ENCODE assay signal across 1 cellular context in genomic region chr9:91361294-91362201, GRCh38.
TF ChIP-seq lines count a peak whose summit lies in the region.

TSS of gene AUH (minus strand) at chr9:91361918. CDS start at chr9:91361889, 29 bp downstream.

TF ChIP-seq in K562, 482 proteins besides CTCF, POLR2A, EP300 and RAD21 (continued from another document and continues in another):
- TF ChIP-seq, protein P1, sequence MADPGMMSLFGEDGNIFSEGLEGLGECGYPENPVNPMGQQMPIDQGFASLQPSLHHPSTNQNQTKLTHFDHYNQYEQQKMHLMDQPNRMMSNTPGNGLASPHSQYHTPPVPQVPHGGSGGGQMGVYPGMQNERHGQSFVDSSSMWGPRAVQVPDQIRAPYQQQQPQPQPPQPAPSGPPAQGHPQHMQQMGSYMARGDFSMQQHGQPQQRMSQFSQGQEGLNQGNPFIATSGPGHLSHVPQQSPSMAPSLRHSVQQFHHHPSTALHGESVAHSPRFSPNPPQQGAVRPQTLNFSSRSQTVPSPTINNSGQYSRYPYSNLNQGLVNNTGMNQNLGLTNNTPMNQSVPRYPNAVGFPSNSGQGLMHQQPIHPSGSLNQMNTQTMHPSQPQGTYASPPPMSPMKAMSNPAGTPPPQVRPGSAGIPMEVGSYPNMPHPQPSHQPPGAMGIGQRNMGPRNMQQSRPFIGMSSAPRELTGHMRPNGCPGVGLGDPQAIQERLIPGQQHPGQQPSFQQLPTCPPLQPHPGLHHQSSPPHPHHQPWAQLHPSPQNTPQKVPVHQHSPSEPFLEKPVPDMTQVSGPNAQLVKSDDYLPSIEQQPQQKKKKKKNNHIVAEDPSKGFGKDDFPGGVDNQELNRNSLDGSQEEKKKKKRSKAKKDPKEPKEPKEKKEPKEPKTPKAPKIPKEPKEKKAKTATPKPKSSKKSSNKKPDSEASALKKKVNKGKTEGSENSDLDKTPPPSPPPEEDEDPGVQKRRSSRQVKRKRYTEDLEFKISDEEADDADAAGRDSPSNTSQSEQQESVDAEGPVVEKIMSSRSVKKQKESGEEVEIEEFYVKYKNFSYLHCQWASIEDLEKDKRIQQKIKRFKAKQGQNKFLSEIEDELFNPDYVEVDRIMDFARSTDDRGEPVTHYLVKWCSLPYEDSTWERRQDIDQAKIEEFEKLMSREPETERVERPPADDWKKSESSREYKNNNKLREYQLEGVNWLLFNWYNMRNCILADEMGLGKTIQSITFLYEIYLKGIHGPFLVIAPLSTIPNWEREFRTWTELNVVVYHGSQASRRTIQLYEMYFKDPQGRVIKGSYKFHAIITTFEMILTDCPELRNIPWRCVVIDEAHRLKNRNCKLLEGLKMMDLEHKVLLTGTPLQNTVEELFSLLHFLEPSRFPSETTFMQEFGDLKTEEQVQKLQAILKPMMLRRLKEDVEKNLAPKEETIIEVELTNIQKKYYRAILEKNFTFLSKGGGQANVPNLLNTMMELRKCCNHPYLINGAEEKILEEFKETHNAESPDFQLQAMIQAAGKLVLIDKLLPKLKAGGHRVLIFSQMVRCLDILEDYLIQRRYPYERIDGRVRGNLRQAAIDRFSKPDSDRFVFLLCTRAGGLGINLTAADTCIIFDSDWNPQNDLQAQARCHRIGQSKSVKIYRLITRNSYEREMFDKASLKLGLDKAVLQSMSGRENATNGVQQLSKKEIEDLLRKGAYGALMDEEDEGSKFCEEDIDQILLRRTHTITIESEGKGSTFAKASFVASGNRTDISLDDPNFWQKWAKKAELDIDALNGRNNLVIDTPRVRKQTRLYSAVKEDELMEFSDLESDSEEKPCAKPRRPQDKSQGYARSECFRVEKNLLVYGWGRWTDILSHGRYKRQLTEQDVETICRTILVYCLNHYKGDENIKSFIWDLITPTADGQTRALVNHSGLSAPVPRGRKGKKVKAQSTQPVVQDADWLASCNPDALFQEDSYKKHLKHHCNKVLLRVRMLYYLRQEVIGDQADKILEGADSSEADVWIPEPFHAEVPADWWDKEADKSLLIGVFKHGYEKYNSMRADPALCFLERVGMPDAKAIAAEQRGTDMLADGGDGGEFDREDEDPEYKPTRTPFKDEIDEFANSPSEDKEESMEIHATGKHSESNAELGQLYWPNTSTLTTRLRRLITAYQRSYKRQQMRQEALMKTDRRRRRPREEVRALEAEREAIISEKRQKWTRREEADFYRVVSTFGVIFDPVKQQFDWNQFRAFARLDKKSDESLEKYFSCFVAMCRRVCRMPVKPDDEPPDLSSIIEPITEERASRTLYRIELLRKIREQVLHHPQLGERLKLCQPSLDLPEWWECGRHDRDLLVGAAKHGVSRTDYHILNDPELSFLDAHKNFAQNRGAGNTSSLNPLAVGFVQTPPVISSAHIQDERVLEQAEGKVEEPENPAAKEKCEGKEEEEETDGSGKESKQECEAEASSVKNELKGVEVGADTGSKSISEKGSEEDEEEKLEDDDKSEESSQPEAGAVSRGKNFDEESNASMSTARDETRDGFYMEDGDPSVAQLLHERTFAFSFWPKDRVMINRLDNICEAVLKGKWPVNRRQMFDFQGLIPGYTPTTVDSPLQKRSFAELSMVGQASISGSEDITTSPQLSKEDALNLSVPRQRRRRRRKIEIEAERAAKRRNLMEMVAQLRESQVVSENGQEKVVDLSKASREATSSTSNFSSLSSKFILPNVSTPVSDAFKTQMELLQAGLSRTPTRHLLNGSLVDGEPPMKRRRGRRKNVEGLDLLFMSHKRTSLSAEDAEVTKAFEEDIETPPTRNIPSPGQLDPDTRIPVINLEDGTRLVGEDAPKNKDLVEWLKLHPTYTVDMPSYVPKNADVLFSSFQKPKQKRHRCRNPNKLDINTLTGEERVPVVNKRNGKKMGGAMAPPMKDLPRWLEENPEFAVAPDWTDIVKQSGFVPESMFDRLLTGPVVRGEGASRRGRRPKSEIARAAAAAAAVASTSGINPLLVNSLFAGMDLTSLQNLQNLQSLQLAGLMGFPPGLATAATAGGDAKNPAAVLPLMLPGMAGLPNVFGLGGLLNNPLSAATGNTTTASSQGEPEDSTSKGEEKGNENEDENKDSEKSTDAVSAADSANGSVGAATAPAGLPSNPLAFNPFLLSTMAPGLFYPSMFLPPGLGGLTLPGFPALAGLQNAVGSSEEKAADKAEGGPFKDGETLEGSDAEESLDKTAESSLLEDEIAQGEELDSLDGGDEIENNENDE (IDR thresholded peaks at IDR 0.05; ENCODE audit: low read depth, low read length): no peak
- 0 out of 2 replicates have a peak, but pooled peaks have one; percentile 58 for TF ChIP-seq NR3C1 (CRISPR knock-in tag; IDR thresholded peaks at IDR 0.05)
- no peak for TF ChIP-seq GABPA (tag; conservative IDR thresholded peaks at IDR 0.05; ENCODE audit: low read depth)
- no peak for TF ChIP-seq ZNF707 (CRISPR knock-in tag; conservative IDR thresholded peaks at IDR 0.05)
- no peak for TF ChIP-seq KLF13 (tag; IDR thresholded peaks at IDR 0.05; ENCODE audit: borderline replicate concordance, low read depth)
- peak; percentile 72 for TF ChIP-seq U2AF1 (optimal IDR thresholded peaks at IDR 0.05; ENCODE audit: low read depth, low read length)
- TF ChIP-seq, protein P2, sequence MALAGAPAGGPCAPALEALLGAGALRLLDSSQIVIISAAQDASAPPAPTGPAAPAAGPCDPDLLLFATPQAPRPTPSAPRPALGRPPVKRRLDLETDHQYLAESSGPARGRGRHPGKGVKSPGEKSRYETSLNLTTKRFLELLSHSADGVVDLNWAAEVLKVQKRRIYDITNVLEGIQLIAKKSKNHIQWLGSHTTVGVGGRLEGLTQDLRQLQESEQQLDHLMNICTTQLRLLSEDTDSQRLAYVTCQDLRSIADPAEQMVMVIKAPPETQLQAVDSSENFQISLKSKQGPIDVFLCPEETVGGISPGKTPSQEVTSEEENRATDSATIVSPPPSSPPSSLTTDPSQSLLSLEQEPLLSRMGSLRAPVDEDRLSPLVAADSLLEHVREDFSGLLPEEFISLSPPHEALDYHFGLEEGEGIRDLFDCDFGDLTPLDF (CRISPR knock-in tag; IDR thresholded peaks at IDR 0.05): no peak
- no peak for TF ChIP-seq TAF9B (IDR thresholded peaks at IDR 0.05; ENCODE audit: partially characterized antibody)
- TF ChIP-seq E4F1 (CRISPR knock-in tag; IDR thresholded peaks at IDR 0.05; ENCODE audit: borderline replicate concordance): no peak
- no peak for TF ChIP-seq NR1H2 (CRISPR knock-in tag; IDR thresholded peaks at IDR 0.05)
- no peak for TF ChIP-seq LCOR (CRISPR knock-in tag; IDR thresholded peaks at IDR 0.05)
- no peak for TF ChIP-seq BRD9 (IDR thresholded peaks at IDR 0.05; ENCODE audit: low read depth, partially characterized antibody)
- TF ChIP-seq ZFP91 (CRISPR knock-in tag; IDR thresholded peaks at IDR 0.05): 0 out of 2 replicates have a peak, but pooled peaks have one; percentile 42
- TF ChIP-seq, protein P3, sequence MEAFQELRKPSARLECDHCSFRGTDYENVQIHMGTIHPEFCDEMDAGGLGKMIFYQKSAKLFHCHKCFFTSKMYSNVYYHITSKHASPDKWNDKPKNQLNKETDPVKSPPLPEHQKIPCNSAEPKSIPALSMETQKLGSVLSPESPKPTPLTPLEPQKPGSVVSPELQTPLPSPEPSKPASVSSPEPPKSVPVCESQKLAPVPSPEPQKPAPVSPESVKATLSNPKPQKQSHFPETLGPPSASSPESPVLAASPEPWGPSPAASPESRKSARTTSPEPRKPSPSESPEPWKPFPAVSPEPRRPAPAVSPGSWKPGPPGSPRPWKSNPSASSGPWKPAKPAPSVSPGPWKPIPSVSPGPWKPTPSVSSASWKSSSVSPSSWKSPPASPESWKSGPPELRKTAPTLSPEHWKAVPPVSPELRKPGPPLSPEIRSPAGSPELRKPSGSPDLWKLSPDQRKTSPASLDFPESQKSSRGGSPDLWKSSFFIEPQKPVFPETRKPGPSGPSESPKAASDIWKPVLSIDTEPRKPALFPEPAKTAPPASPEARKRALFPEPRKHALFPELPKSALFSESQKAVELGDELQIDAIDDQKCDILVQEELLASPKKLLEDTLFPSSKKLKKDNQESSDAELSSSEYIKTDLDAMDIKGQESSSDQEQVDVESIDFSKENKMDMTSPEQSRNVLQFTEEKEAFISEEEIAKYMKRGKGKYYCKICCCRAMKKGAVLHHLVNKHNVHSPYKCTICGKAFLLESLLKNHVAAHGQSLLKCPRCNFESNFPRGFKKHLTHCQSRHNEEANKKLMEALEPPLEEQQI (IDR thresholded peaks at IDR 0.05): no peak
- TF ChIP-seq HNRNPUL1 (IDR thresholded peaks at IDR 0.05; ENCODE audit: low read length): no peak
- TF ChIP-seq, protein P4, sequence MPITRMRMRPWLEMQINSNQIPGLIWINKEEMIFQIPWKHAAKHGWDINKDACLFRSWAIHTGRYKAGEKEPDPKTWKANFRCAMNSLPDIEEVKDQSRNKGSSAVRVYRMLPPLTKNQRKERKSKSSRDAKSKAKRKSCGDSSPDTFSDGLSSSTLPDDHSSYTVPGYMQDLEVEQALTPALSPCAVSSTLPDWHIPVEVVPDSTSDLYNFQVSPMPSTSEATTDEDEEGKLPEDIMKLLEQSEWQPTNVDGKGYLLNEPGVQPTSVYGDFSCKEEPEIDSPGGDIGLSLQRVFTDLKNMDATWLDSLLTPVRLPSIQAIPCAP (CRISPR knock-in tag; IDR thresholded peaks at IDR 0.05; ENCODE audit: borderline replicate concordance): no peak
- no peak for TF ChIP-seq PBX2 (CRISPR knock-in tag; IDR thresholded peaks at IDR 0.05; ENCODE audit: low read depth)
- TF ChIP-seq PBX2 (tag; conservative IDR thresholded peaks at IDR 0.05; ENCODE audit: low read depth): no peak
- TF ChIP-seq RHOXF2B (CRISPR knock-in tag; conservative IDR thresholded peaks at IDR 0.05): no peak
- TF ChIP-seq GMEB1 (CRISPR knock-in tag; IDR thresholded peaks at IDR 0.05): peak; percentile 76
- no peak for TF ChIP-seq MAFF (IDR thresholded peaks at IDR 0.05; ENCODE audit: low read length)
- TF ChIP-seq, protein P5, sequence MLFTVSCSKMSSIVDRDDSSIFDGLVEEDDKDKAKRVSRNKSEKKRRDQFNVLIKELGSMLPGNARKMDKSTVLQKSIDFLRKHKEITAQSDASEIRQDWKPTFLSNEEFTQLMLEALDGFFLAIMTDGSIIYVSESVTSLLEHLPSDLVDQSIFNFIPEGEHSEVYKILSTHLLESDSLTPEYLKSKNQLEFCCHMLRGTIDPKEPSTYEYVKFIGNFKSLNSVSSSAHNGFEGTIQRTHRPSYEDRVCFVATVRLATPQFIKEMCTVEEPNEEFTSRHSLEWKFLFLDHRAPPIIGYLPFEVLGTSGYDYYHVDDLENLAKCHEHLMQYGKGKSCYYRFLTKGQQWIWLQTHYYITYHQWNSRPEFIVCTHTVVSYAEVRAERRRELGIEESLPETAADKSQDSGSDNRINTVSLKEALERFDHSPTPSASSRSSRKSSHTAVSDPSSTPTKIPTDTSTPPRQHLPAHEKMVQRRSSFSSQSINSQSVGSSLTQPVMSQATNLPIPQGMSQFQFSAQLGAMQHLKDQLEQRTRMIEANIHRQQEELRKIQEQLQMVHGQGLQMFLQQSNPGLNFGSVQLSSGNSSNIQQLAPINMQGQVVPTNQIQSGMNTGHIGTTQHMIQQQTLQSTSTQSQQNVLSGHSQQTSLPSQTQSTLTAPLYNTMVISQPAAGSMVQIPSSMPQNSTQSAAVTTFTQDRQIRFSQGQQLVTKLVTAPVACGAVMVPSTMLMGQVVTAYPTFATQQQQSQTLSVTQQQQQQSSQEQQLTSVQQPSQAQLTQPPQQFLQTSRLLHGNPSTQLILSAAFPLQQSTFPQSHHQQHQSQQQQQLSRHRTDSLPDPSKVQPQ (CRISPR knock-in tag; IDR thresholded peaks at IDR 0.05; ENCODE audit: borderline replicate concordance): no peak
- TF ChIP-seq FOXJ2 (tag; IDR thresholded peaks at IDR 0.05): peak; percentile 55; the same call in 1 of the 2 replicates
